23 cellular contexts compared by ENCODE assay signal in genomic region chr21:31670065-31670464, GRCh38. TPM values are rescaled to one million over a fixed set of nuclear protein-coding genes. Genes with fewer than 3 reads are reported as not detected.
A peak's percentile ranks its signal among the peaks of the same experiment; 100 is the strongest.
DNase-seq lines count a peak whose midpoint lies in the region; ATAC-seq and TF ChIP-seq lines count a peak whose summit lies in the region.
"Had no signal": no experiment of that assay in that cellular context is flagged by ENCODE, and none has a peak within 500 bp of the region (broad histone marks: within the 10 kb centered on the region; RNA-seq: fewer than 3 reads in every experiment).

No MANE protein-coding gene starts in this region.

- no peaks in the 10 kb centered on the region for H3K27me3 ChIP-seq in vagina
- no peaks in the 10 kb centered on the region for H3K27me3 ChIP-seq in prostate gland (replicated peaks; ENCODE audit: insufficient read depth)
- H3K27me3 ChIP-seq: body of pancreas had no signal

- H3K36me3 ChIP-seq in vagina (peaks cover 0 to 24% of the 10 kb centered on the region in 2 donors), prostate gland (peaks cover 3 to 9% of the 10 kb centered on the region in 2 donors)

- peaks cover 53% of the 10 kb centered on the region for H3K4me1 Mint-ChIP-seq in activated naive CD4-positive, alpha-beta T cell treated with anti-CD3 and anti-CD28 coated beads for 36 hours (ENCODE audit: low read depth)
- peaks cover 38% of the 10 kb centered on the region for H3K4me1 Mint-ChIP-seq in T-helper 17 cell

- peaks cover 41% of the 10 kb centered on the region for H3K4me1 ChIP-seq in vagina
- no peaks in the 10 kb centered on the region for H3K4me1 ChIP-seq in prostate gland (replicated peaks)
- H3K4me1 ChIP-seq: body of pancreas, lower lobe of right lung had no signal

- ATAC-seq in activated naive CD4-positive, alpha-beta T cell treated with anti-CD3 and anti-CD28 coated beads, Interleukin-2, amount 50 U/mL, for 72 hours: no peak
- ATAC-seq in T-helper 17 cell: no peak
- ATAC-seq in left lobe of liver: no peak
- ATAC-seq: body of pancreas, lower lobe of right lung had no signal

- peak overlapping the region; percentile 30 for H3K27ac Mint-ChIP-seq in activated naive CD4-positive, alpha-beta T cell treated with anti-CD3 and anti-CD28 coated beads for 36 hours
- peak overlapping the region in 1 of 2 donors; percentile 62 for H3K27ac Mint-ChIP-seq in activated naive CD4-positive, alpha-beta T cell treated with anti-CD3 and anti-CD28 coated beads, Interleukin-2, amount 50 U/mL, for 72 hours
- H3K27ac Mint-ChIP-seq in T-helper 17 cell: peak overlapping the region; percentile 16

- CTCF ChIA-PET in activated naive CD4-positive, alpha-beta T cell treated with anti-CD3 and anti-CD28 coated beads for 36 hours (lab: Charles Lee): no interaction called here

- DNase-seq in activated naive CD4-positive, alpha-beta T cell treated with anti-CD3 and anti-CD28 coated beads for 36 hours: no peak
- no peak for DNase-seq in activated naive CD4-positive, alpha-beta T cell treated with anti-CD3 and anti-CD28 coated beads, Interleukin-2, amount 50 U/mL, for 72 hours (ENCODE audit: low spot score in 2 of 2)
- DNase-seq in T-helper 17 cell (no peak), fibroblast of peridontal ligament (ENCODE audit: extremely low read depth) (peak; percentile 75), vagina (ENCODE audit: extremely low spot score in 2 of 2) (no peak), NCI-H345 (lab: John Stamatoyannopoulos, UW) (no peak), prostate gland (ENCODE audit: low spot score) (no peak), left lobe of liver (ENCODE audit: low spot score) (no peak)
- DNase-seq: activated CD4-positive, alpha-beta T cell treated with anti-CD3 and anti-CD28 coated beads, Interleukin-2, amount 50 U/mL, for 48 hours; activated naive CD4-positive, alpha-beta T cell; activated T-cell treated with anti-CD3 and anti-CD28 coated beads for 4 hours; body of pancreas; KG1; lower lobe of right lung; MV-4-11; NCI-H1694; NCI-H748 treated with DMSO at 0.1 percent for 48 hours; nucleus accumbens; SIG-M5; stimulated activated CD8-positive, alpha-beta memory T cell treated with anti-CD3 and anti-CD28 coated beads, Interleukin-4, amount 100 ng/mL, for 48 hours; substantia nigra; WERI-Rb-1 had no signal

- no peak for TF ChIP-seq CTCF in vagina (IDR thresholded peaks at IDR 0.05)
- no peak for TF ChIP-seq CTCF in prostate gland (IDR thresholded peaks at IDR 0.05)

- no peak for TF ChIP-seq POLR2A in vagina (IDR thresholded peaks at IDR 0.05)
- TF ChIP-seq POLR2A in prostate gland (IDR thresholded peaks at IDR 0.05): no peak

- peaks cover 37% of the 10 kb centered on the region for H3K36me3 Mint-ChIP-seq in activated naive CD4-positive, alpha-beta T cell treated with anti-CD3 and anti-CD28 coated beads for 36 hours (ENCODE audit: low read depth)
- peaks cover 21 to 48% of the 10 kb centered on the region in 2 donors for H3K36me3 Mint-ChIP-seq in activated naive CD4-positive, alpha-beta T cell treated with anti-CD3 and anti-CD28 coated beads, Interleukin-2, amount 50 U/mL, for 72 hours
- peaks cover 5% of the 10 kb centered on the region for H3K36me3 Mint-ChIP-seq in T-helper 17 cell (ENCODE audit: low read depth)

- H3K4me3 ChIP-seq in vagina: no peak overlapping the region
- H3K4me3 ChIP-seq in prostate gland: no peak overlapping the region
- H3K4me3 ChIP-seq: body of pancreas, lower lobe of right lung had no signal

- intact Hi-C loops in activated naive CD4-positive, alpha-beta T cell treated with anti-CD3 and anti-CD28 coated beads for 36 hours (cut with micrococcal nuclease): no loop called here
- intact Hi-C loops in vagina (cut with DNase I) (no loop called here), prostate gland (cut with DNase I) (no loop called here)

- H3K9me3 Mint-ChIP-seq in activated naive CD4-positive, alpha-beta T cell treated with anti-CD3 and anti-CD28 coated beads for 36 hours: no peaks in the 10 kb centered on the region
- no peaks in the 10 kb centered on the region for H3K9me3 Mint-ChIP-seq in activated naive CD4-positive, alpha-beta T cell treated with anti-CD3 and anti-CD28 coated beads, Interleukin-2, amount 50 U/mL, for 72 hours

- H3K4me3 Mint-ChIP-seq in activated naive CD4-positive, alpha-beta T cell treated with anti-CD3 and anti-CD28 coated beads for 36 hours: no peak overlapping the region
- H3K4me3 Mint-ChIP-seq in T-helper 17 cell: no peak overlapping the region

- H3K9me3 ChIP-seq in T-helper 17 cell (ENCODE audit: control insufficient read depth, low read length, poor library complexity, severe bottlenecking) (no peaks in the 10 kb centered on the region), vagina (no peaks in the 10 kb centered on the region), prostate gland (no peaks in the 10 kb centered on the region)
- H3K9me3 ChIP-seq: body of pancreas, lower lobe of right lung had no signal

- H3K27ac ChIP-seq in vagina: peak overlapping the region; percentile 9
- H3K27ac ChIP-seq in prostate gland: no peak overlapping the region
- H3K27ac ChIP-seq: body of pancreas, C4-2B, lower lobe of right lung, WERI-Rb-1 had no signal

- WGBS in prostate gland: 45% methylated on average over 5 of the region's 5 CpGs

- no peaks in the 10 kb centered on the region for H3K27me3 Mint-ChIP-seq in activated naive CD4-positive, alpha-beta T cell treated with anti-CD3 and anti-CD28 coated beads for 36 hours (ENCODE audit: low read depth)
- no peaks in the 10 kb centered on the region for H3K27me3 Mint-ChIP-seq in T-helper 17 cell

RNA-seq across cellular contexts. Expression of gene SOD1, which starts 10.6 kb away (rescaled TPM):
- 100 to 1,000 TPM; 281 to 297 TPM for total RNA-seq in activated naive CD4-positive, alpha-beta T cell treated with anti-CD3 and anti-CD28 coated beads for 36 hours
- total RNA-seq in activated naive CD4-positive, alpha-beta T cell treated with anti-CD3 and anti-CD28 coated beads, Interleukin-2, amount 50 U/mL, for 72 hours: 100 to 1,000 TPM; 193 to 270 TPM
- total RNA-seq in T-helper 17 cell: 100 to 1,000 TPM; 124 to 143 TPM
- total RNA-seq in vagina: 162 TPM
- total RNA-seq in prostate gland: 100 to 1,000 TPM; 165 to 282 TPM
- 595 TPM for total RNA-seq in left lobe of liver
